In the genomic region with DNA sequence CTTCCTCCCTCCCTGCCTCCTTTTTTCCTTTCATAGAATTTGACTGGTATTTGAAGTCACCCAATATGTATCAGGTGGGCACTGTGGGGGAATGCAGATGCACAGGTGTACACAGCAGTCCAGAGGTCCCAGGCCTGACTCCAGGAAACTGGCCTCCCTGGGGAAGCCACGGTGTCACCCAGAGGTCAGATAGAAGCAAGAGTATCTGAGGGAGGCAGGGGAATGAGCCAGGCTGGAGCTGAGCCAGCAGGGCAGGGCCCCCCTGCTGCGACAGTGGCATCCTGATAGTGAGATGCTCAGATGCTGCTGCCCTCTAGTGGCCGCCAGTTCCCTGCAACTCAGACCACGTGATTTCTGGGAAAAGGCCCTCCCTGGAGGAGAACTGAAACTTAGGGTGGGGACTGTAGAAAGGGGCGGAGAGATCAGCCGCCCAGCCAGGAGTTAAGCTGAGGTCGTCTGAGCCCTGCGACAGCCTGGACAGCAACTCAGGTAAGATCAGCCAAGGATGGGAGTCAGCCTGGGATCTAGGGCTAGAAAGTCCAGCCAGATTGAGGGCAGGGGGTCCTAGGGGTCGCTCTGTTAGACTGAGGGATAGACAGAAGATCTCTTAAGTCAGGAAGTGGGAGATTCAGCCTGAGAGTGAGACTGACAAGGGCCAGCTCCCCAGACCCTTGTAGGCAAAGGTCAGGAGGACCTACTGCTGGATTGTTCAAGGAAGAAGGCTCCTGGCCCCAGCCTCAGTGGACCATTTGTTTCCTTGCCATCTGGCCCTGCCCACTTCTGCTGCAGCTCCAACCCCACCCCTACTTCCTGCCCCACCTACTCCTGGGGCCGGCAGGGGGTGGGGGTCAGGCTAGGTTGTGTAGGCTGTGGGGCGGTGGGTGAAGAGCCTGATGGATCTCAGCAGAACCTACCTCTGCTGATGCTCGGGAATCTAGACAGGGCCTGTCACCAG, we compare ENCODE assay signal across 1 cellular context.
TF ChIP-seq lines count a peak whose summit lies in the region.

A gene with protein sequence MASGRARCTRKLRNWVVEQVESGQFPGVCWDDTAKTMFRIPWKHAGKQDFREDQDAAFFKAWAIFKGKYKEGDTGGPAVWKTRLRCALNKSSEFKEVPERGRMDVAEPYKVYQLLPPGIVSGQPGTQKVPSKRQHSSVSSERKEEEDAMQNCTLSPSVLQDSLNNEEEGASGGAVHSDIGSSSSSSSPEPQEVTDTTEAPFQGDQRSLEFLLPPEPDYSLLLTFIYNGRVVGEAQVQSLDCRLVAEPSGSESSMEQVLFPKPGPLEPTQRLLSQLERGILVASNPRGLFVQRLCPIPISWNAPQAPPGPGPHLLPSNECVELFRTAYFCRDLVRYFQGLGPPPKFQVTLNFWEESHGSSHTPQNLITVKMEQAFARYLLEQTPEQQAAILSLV (plus strand): TSS at position 416 of the 955 bp plus-strand sequence. CDS start 880 bp downstream, outside the sequence.

TF ChIP-seq in HepG2, 621 proteins besides CTCF, POLR2A, EP300 and RAD21 (continued from another document and continues in another):
- TF ChIP-seq, protein P1, sequence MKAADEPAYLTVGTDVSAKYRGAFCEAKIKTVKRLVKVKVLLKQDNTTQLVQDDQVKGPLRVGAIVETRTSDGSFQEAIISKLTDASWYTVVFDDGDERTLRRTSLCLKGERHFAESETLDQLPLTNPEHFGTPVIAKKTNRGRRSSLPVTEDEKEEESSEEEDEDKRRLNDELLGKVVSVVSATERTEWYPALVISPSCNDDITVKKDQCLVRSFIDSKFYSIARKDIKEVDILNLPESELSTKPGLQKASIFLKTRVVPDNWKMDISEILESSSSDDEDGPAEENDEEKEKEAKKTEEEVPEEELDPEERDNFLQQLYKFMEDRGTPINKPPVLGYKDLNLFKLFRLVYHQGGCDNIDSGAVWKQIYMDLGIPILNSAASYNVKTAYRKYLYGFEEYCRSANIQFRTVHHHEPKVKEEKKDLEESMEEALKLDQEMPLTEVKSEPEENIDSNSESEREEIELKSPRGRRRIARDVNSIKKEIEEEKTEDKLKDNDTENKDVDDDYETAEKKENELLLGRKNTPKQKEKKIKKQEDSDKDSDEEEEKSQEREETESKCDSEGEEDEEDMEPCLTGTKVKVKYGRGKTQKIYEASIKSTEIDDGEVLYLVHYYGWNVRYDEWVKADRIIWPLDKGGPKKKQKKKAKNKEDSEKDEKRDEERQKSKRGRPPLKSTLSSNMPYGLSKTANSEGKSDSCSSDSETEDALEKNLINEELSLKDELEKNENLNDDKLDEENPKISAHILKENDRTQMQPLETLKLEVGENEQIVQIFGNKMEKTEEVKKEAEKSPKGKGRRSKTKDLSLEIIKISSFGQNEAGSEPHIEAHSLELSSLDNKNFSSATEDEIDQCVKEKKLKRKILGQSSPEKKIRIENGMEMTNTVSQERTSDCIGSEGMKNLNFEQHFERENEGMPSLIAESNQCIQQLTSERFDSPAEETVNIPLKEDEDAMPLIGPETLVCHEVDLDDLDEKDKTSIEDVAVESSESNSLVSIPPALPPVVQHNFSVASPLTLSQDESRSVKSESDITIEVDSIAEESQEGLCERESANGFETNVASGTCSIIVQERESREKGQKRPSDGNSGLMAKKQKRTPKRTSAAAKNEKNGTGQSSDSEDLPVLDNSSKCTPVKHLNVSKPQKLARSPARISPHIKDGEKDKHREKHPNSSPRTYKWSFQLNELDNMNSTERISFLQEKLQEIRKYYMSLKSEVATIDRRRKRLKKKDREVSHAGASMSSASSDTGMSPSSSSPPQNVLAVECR (CRISPR knock-in tag; IDR thresholded peaks at IDR 0.05; ENCODE audit: borderline replicate concordance): peak; percentile 98
- no peak for TF ChIP-seq NFIB (CRISPR knock-in tag; IDR thresholded peaks at IDR 0.05; ENCODE audit: borderline replicate concordance)
- peak; percentile 98 for TF ChIP-seq RXRA (CRISPR knock-in tag; IDR thresholded peaks at IDR 0.05)
- no peak for TF ChIP-seq SMARCC2 (IDR thresholded peaks at IDR 0.05)
- TF ChIP-seq ZC3H4 (CRISPR knock-in tag; IDR thresholded peaks at IDR 0.05; ENCODE audit: borderline replicate concordance): peak; percentile 89
- TF ChIP-seq DPF2 (CRISPR knock-in tag; IDR thresholded peaks at IDR 0.05; ENCODE audit: borderline replicate concordance, low read depth): no peak
- no peak for TF ChIP-seq ZNF775 (CRISPR knock-in tag; IDR thresholded peaks at IDR 0.05; ENCODE audit: borderline replicate concordance)
- no peak for TF ChIP-seq PCBP2 (optimal IDR thresholded peaks at IDR 0.05; ENCODE audit: low read depth, low read length, poor library complexity, severe bottlenecking)
- TF ChIP-seq NKX3-1 (CRISPR knock-in tag; IDR thresholded peaks at IDR 0.05): no peak
- TF ChIP-seq FOXK2 (IDR thresholded peaks at IDR 0.05): no peak
- peak; percentile 98; the same call in 1 of the 2 replicates for TF ChIP-seq GLI4 (CRISPR knock-in tag; IDR thresholded peaks at IDR 0.05; ENCODE audit: borderline replicate concordance)
- TF ChIP-seq ZFP82 (CRISPR knock-in tag; IDR thresholded peaks at IDR 0.05; ENCODE audit: borderline replicate concordance): peak; percentile 93; the same call in 1 of the 2 replicates
- peak; percentile 84 for TF ChIP-seq PHF20 (CRISPR knock-in tag; IDR thresholded peaks at IDR 0.05)
- TF ChIP-seq, protein P2, sequence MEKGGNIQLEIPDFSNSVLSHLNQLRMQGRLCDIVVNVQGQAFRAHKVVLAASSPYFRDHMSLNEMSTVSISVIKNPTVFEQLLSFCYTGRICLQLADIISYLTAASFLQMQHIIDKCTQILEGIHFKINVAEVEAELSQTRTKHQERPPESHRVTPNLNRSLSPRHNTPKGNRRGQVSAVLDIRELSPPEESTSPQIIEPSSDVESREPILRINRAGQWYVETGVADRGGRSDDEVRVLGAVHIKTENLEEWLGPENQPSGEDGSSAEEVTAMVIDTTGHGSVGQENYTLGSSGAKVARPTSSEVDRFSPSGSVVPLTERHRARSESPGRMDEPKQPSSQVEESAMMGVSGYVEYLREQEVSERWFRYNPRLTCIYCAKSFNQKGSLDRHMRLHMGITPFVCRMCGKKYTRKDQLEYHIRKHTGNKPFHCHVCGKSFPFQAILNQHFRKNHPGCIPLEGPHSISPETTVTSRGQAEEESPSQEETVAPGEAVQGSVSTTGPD (CRISPR knock-in tag; IDR thresholded peaks at IDR 0.05): no peak; the same call in none of the 2 replicates
- TF ChIP-seq ZBTB42 (CRISPR knock-in tag; IDR thresholded peaks at IDR 0.05): 0 out of 2 replicates have a peak, but pooled peaks have one; percentile 87
- TF ChIP-seq, protein P3, sequence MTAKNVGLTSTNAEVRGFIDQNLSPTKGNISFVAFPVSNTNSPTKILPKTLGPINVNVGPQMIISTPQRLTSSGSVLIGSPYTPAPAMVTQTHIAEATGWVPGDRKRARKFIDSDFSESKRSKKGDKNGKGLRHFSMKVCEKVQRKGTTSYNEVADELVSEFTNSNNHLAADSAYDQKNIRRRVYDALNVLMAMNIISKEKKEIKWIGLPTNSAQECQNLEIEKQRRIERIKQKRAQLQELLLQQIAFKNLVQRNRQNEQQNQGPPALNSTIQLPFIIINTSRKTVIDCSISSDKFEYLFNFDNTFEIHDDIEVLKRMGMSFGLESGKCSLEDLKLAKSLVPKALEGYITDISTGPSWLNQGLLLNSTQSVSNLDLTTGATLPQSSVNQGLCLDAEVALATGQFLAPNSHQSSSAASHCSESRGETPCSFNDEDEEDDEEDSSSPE (CRISPR knock-in tag; IDR thresholded peaks at IDR 0.05): peak; percentile 87
- TF ChIP-seq, protein P4, sequence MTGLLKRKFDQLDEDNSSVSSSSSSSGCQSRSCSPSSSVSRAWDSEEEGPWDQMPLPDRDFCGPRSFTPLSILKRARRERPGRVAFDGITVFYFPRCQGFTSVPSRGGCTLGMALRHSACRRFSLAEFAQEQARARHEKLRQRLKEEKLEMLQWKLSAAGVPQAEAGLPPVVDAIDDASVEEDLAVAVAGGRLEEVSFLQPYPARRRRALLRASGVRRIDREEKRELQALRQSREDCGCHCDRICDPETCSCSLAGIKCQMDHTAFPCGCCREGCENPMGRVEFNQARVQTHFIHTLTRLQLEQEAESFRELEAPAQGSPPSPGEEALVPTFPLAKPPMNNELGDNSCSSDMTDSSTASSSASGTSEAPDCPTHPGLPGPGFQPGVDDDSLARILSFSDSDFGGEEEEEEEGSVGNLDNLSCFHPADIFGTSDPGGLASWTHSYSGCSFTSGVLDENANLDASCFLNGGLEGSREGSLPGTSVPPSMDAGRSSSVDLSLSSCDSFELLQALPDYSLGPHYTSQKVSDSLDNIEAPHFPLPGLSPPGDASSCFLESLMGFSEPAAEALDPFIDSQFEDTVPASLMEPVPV (CRISPR knock-in tag; IDR thresholded peaks at IDR 0.05): peak; percentile 88
- TF ChIP-seq, protein P5, sequence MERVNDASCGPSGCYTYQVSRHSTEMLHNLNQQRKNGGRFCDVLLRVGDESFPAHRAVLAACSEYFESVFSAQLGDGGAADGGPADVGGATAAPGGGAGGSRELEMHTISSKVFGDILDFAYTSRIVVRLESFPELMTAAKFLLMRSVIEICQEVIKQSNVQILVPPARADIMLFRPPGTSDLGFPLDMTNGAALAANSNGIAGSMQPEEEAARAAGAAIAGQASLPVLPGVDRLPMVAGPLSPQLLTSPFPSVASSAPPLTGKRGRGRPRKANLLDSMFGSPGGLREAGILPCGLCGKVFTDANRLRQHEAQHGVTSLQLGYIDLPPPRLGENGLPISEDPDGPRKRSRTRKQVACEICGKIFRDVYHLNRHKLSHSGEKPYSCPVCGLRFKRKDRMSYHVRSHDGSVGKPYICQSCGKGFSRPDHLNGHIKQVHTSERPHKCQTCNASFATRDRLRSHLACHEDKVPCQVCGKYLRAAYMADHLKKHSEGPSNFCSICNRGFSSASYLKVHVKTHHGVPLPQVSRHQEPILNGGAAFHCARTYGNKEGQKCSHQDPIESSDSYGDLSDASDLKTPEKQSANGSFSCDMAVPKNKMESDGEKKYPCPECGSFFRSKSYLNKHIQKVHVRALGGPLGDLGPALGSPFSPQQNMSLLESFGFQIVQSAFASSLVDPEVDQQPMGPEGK (CRISPR knock-in tag; IDR thresholded peaks at IDR 0.05): peak; percentile 100
- TF ChIP-seq ZNF33B (CRISPR knock-in tag; IDR thresholded peaks at IDR 0.05): peak; percentile 40; the same call in 1 of the 2 replicates
- no peak for TF ChIP-seq MAFG (CRISPR knock-in tag; IDR thresholded peaks at IDR 0.05)
- TF ChIP-seq, protein P6, sequence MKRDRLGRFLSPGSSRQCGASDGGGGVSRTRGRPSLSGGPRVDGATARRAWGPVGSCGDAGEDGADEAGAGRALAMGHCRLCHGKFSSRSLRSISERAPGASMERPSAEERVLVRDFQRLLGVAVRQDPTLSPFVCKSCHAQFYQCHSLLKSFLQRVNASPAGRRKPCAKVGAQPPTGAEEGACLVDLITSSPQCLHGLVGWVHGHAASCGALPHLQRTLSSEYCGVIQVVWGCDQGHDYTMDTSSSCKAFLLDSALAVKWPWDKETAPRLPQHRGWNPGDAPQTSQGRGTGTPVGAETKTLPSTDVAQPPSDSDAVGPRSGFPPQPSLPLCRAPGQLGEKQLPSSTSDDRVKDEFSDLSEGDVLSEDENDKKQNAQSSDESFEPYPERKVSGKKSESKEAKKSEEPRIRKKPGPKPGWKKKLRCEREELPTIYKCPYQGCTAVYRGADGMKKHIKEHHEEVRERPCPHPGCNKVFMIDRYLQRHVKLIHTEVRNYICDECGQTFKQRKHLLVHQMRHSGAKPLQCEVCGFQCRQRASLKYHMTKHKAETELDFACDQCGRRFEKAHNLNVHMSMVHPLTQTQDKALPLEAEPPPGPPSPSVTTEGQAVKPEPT (CRISPR knock-in tag; IDR thresholded peaks at IDR 0.05; ENCODE audit: low read depth): peak; percentile 95
- TF ChIP-seq, protein P7, sequence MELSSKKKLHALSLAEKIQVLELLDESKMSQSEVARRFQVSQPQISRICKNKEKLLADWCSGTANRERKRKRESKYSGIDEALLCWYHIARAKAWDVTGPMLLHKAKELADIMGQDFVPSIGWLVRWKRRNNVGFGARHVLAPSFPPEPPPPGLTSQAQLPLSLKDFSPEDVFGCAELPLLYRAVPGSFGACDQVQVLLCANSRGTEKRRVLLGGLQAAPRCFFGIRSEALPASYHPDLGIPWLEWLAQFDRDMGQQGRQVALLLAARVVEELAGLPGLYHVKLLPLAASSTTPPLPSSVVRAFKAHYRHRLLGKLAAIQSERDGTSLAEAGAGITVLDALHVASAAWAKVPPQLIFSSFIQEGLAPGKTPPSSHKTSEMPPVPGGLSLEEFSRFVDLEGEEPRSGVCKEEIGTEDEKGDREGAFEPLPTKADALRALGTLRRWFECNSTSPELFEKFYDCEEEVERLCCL (CRISPR knock-in tag; IDR thresholded peaks at IDR 0.05; ENCODE audit: borderline replicate concordance): peak; percentile 80; the same call in 1 of the 2 replicates
- TF ChIP-seq MTF1 (CRISPR knock-in tag; IDR thresholded peaks at IDR 0.05): no peak
- TF ChIP-seq, protein P8, sequence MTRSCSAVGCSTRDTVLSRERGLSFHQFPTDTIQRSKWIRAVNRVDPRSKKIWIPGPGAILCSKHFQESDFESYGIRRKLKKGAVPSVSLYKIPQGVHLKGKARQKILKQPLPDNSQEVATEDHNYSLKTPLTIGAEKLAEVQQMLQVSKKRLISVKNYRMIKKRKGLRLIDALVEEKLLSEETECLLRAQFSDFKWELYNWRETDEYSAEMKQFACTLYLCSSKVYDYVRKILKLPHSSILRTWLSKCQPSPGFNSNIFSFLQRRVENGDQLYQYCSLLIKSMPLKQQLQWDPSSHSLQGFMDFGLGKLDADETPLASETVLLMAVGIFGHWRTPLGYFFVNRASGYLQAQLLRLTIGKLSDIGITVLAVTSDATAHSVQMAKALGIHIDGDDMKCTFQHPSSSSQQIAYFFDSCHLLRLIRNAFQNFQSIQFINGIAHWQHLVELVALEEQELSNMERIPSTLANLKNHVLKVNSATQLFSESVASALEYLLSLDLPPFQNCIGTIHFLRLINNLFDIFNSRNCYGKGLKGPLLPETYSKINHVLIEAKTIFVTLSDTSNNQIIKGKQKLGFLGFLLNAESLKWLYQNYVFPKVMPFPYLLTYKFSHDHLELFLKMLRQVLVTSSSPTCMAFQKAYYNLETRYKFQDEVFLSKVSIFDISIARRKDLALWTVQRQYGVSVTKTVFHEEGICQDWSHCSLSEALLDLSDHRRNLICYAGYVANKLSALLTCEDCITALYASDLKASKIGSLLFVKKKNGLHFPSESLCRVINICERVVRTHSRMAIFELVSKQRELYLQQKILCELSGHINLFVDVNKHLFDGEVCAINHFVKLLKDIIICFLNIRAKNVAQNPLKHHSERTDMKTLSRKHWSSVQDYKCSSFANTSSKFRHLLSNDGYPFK (CRISPR knock-in tag; IDR thresholded peaks at IDR 0.05; ENCODE audit: borderline replicate concordance): peak; percentile 94; the same call in 1 of the 2 replicates
- no peak for TF ChIP-seq ZNF382 (CRISPR knock-in tag; IDR thresholded peaks at IDR 0.05; ENCODE audit: borderline replicate concordance)
- peak; percentile 81 for TF ChIP-seq TAF1 (CRISPR knock-in tag; IDR thresholded peaks at IDR 0.05)
- peak; percentile 94; the same call in 1 of the 2 replicates for TF ChIP-seq RFXAP (CRISPR knock-in tag; IDR thresholded peaks at IDR 0.05; ENCODE audit: borderline replicate concordance)
- TF ChIP-seq ZNF605 (CRISPR knock-in tag; IDR thresholded peaks at IDR 0.05): peak; percentile 99
- TF ChIP-seq CHD2 (IDR thresholded peaks at IDR 0.05; ENCODE audit: low read depth, low read length): no peak; the same call in 1 of the 2 replicates
- TF ChIP-seq SIN3B (IDR thresholded peaks at IDR 0.05; ENCODE audit: low read length): no peak
- peak; percentile 100 for TF ChIP-seq DMAP1 (CRISPR knock-in tag; IDR thresholded peaks at IDR 0.05)
- TF ChIP-seq FOXK1 (CRISPR knock-in tag; IDR thresholded peaks at IDR 0.05; ENCODE audit: borderline replicate concordance, low read depth): peak; percentile 96
- no peak; the same call in 1 of the 2 replicates for TF ChIP-seq ZNF616 (CRISPR knock-in tag; IDR thresholded peaks at IDR 0.05; ENCODE audit: low read depth)
- TF ChIP-seq ASH2L (IDR thresholded peaks at IDR 0.05; ENCODE audit: insufficient read length, low read depth, low read length): peak; percentile 92
- peak; percentile 92; the same call in 1 of the 2 replicates for TF ChIP-seq ZNF556 (CRISPR knock-in tag; IDR thresholded peaks at IDR 0.05; ENCODE audit: borderline replicate concordance)
- TF ChIP-seq ZFY (CRISPR knock-in tag; IDR thresholded peaks at IDR 0.05): peak; percentile 83
- TF ChIP-seq POLR2G (IDR thresholded peaks at IDR 0.05; ENCODE audit: low read depth, low read length): peak; percentile 99
